ENCODE assay signal across 37 cellular contexts in genomic region chr1:64117492-64117891, GRCh38.
"Had no signal": no experiment of that assay in that cellular context is flagged by ENCODE, and none has a peak within 500 bp of the region (broad histone marks: within the 10 kb centered on the region; RNA-seq: fewer than 3 reads in every experiment).

No MANE protein-coding gene starts in this region.

- DNase-seq: activated B cell treated with CpG ODN at 0.5 μM for 24 hours; activated CD4-positive, alpha-beta memory T cell treated with anti-CD3 and anti-CD28 coated beads for 36 hours; activated CD4-positive, alpha-beta T cell treated with anti-CD3 and anti-CD28 coated beads for 4 hours; activated CD4-positive, alpha-beta T cell treated with anti-CD3 and anti-CD28 coated beads, Interleukin-2, amount 10 ng/mL, durations not matched to agents 24 days and 14 days; activated CD4-positive, alpha-beta T cell treated with anti-CD3 and anti-CD28 coated beads, Interleukin-2, amount 50 U/mL, for 1 hour; activated CD4-positive, alpha-beta T cell treated with anti-CD3 and anti-CD28 coated beads, Interleukin-2, amount 50 U/mL, for 4 hours; activated CD4-positive, CD25-positive, alpha-beta regulatory T cell treated with anti-CD3 and anti-CD28 coated beads, Interleukin-2, amount 50 U/mL, for 72 hours; activated CD8-positive, alpha-beta memory T cell treated with anti-CD3 and anti-CD28 coated beads, Interleukin-2, amount 50 U/mL, for 4 hours; activated CD8-positive, alpha-beta T cell treated with anti-CD3 and anti-CD28 coated beads for 36 hours; activated effector memory CD4-positive, alpha-beta T cell treated with anti-CD3 and anti-CD28 coated beads, Interleukin-2, amount 50 U/mL, for 16 hours; activated gamma-delta T cell treated with Interleukin-2 at 50 U/mL for 16 hours; activated naive CD4-positive, alpha-beta T cell; activated naive CD4-positive, alpha-beta T cell treated with anti-CD3 and anti-CD28 coated beads for 36 hours; activated naive CD4-positive, alpha-beta T cell treated with anti-CD3 and anti-CD28 coated beads, Interleukin-2, amount 50 U/mL, for 16 hours; activated naive CD8-positive, alpha-beta T cell treated with anti-CD3 and anti-CD28 coated beads for 36 hours; activated T-cell treated with anti-CD3 and anti-CD28 coated beads for 4 hours; activated T-cell treated with anti-CD3 and anti-CD28 coated beads, Interleukin-2, amount 50 U/mL, for 1 hour; activated T-cell treated with anti-CD3 and anti-CD28 coated beads, Interleukin-2, amount 50 U/mL, for 4 hours; activated T-cell treated with anti-CD3 and anti-CD28 coated beads, Interleukin-2, amount 50 U/mL, for 72 hours; adrenal gland; amniotic stem cell; aorta; body of pancreas; brain microvascular endothelial cell; central memory CD4-positive, alpha-beta T cell; T-helper 1 cell; T-helper 2 cell; T-helper 9 cell had no signal

- H3K27ac ChIP-seq: adrenal gland, body of pancreas, brain microvascular endothelial cell, breast epithelium, VCaP had no signal

- H3K4me3 Mint-ChIP-seq: activated B cell treated with CpG ODN at 0.5 μM for 24 hours; activated CD4-positive, alpha-beta memory T cell treated with anti-CD3 and anti-CD28 coated beads for 36 hours; activated CD4-positive, alpha-beta T cell treated with anti-CD3 and anti-CD28 coated beads, Interleukin-2, amount 10 ng/mL, durations not matched to agents 24 days and 14 days; activated CD8-positive, alpha-beta T cell treated with anti-CD3 and anti-CD28 coated beads for 36 hours; activated naive CD4-positive, alpha-beta T cell treated with anti-CD3 and anti-CD28 coated beads for 36 hours; activated naive CD8-positive, alpha-beta T cell treated with anti-CD3 and anti-CD28 coated beads for 36 hours; activated T-cell treated with anti-CD3 and anti-CD28 coated beads, Interleukin-2, amount 50 U/mL, for 4 hours; activated T-cell treated with anti-CD3 and anti-CD28 coated beads, Interleukin-2, amount 50 U/mL, for 72 hours; activated T-helper 1 cell treated with anti-CD3 and anti-CD28 coated beads, Interleukin-12 subunit alpha, Interleukin-12 subunit beta, Interleukin-2, Interleukin-4 antibody, amounts not matched to agents 30 ng/mL and 10 ng/mL and 1 ng/mL, durations not matched to agents 14 hours and 24 hours and 36 hours; activated T-helper 17 cell treated with anti-CD3 and anti-CD28 coated beads, Interleukin-2, amount 50 U/mL, for 72 hours; T-helper 1 cell treated with Interleukin-12 subunit alpha and Interleukin-12 subunit beta and Interleukin-4 antibody, amounts not matched to agents 30 μg/mL and 1 μg/mL, for 36 hours; T-helper 2 cell treated with Interferon-gamma antibody and Interleukin-4, amounts not matched to agents 5 μg/mL and 100 μg/mL, for 36 hours had no signal

- H3K9me3 Mint-ChIP-seq: activated B cell treated with CpG ODN at 0.5 μM for 24 hours; activated CD4-positive, alpha-beta memory T cell treated with anti-CD3 and anti-CD28 coated beads for 36 hours; activated CD4-positive, alpha-beta T cell treated with anti-CD3 and anti-CD28 coated beads, Interleukin-2, amount 10 ng/mL, durations not matched to agents 24 days and 14 days; activated CD8-positive, alpha-beta T cell treated with anti-CD3 and anti-CD28 coated beads for 36 hours; activated naive CD4-positive, alpha-beta T cell treated with anti-CD3 and anti-CD28 coated beads for 36 hours; activated naive CD4-positive, alpha-beta T cell treated with anti-CD3 and anti-CD28 coated beads, Interleukin-2, amount 50 U/mL, for 72 hours; activated naive CD8-positive, alpha-beta T cell treated with anti-CD3 and anti-CD28 coated beads for 36 hours; activated T-cell treated with anti-CD3 and anti-CD28 coated beads, Interleukin-2, amount 50 U/mL, for 4 hours; activated T-cell treated with anti-CD3 and anti-CD28 coated beads, Interleukin-2, amount 50 U/mL, for 72 hours; activated T-helper 1 cell treated with anti-CD3 and anti-CD28 coated beads, Interleukin-12 subunit alpha, Interleukin-12 subunit beta, Interleukin-2, Interleukin-4 antibody, amounts not matched to agents 30 ng/mL and 10 ng/mL and 1 ng/mL, durations not matched to agents 14 hours and 24 hours and 36 hours; activated T-helper 17 cell treated with anti-CD3 and anti-CD28 coated beads, Interleukin-2, amount 50 U/mL, for 72 hours; T-helper 1 cell treated with Interleukin-12 subunit alpha and Interleukin-12 subunit beta and Interleukin-4 antibody, amounts not matched to agents 30 μg/mL and 1 μg/mL, for 36 hours; T-helper 2 cell treated with Interferon-gamma antibody and Interleukin-4, amounts not matched to agents 5 μg/mL and 100 μg/mL, for 36 hours had no signal

- H3K27me3 Mint-ChIP-seq: activated B cell treated with CpG ODN at 0.5 μM for 24 hours had no signal

- H3K4me1 Mint-ChIP-seq: activated B cell treated with CpG ODN at 0.5 μM for 24 hours; activated CD4-positive, alpha-beta T cell treated with anti-CD3 and anti-CD28 coated beads, Interleukin-2, amount 10 ng/mL, durations not matched to agents 24 days and 14 days; activated naive CD8-positive, alpha-beta T cell treated with anti-CD3 and anti-CD28 coated beads for 36 hours; activated T-helper 17 cell treated with anti-CD3 and anti-CD28 coated beads, Interleukin-2, amount 50 U/mL, for 72 hours had no signal

- H3K4me1 ChIP-seq: adrenal gland, body of pancreas, breast epithelium had no signal

- FAIRE-seq: astrocyte, TTC549 had no signal

- H3K27me3 ChIP-seq: adrenal gland, body of pancreas, brain microvascular endothelial cell, breast epithelium had no signal

- H3K36me3 Mint-ChIP-seq: activated CD4-positive, alpha-beta memory T cell treated with anti-CD3 and anti-CD28 coated beads for 36 hours; activated naive CD4-positive, alpha-beta T cell treated with anti-CD3 and anti-CD28 coated beads, Interleukin-2, amount 50 U/mL, for 72 hours; activated naive CD8-positive, alpha-beta T cell treated with anti-CD3 and anti-CD28 coated beads for 36 hours had no signal

- H3K27ac Mint-ChIP-seq: activated B cell treated with CpG ODN at 0.5 μM for 24 hours; activated CD4-positive, alpha-beta memory T cell treated with anti-CD3 and anti-CD28 coated beads for 36 hours; activated CD4-positive, alpha-beta T cell treated with anti-CD3 and anti-CD28 coated beads, Interleukin-2, amount 10 ng/mL, durations not matched to agents 24 days and 14 days; activated CD8-positive, alpha-beta T cell treated with anti-CD3 and anti-CD28 coated beads for 36 hours; activated naive CD4-positive, alpha-beta T cell treated with anti-CD3 and anti-CD28 coated beads for 36 hours; activated naive CD4-positive, alpha-beta T cell treated with anti-CD3 and anti-CD28 coated beads, Interleukin-2, amount 50 U/mL, for 72 hours; activated naive CD8-positive, alpha-beta T cell treated with anti-CD3 and anti-CD28 coated beads for 36 hours; activated T-cell treated with anti-CD3 and anti-CD28 coated beads, Interleukin-2, amount 50 U/mL, for 72 hours; activated T-helper 1 cell treated with anti-CD3 and anti-CD28 coated beads, Interleukin-12 subunit alpha, Interleukin-12 subunit beta, Interleukin-2, Interleukin-4 antibody, amounts not matched to agents 30 ng/mL and 10 ng/mL and 1 ng/mL, durations not matched to agents 14 hours and 24 hours and 36 hours; activated T-helper 17 cell treated with anti-CD3 and anti-CD28 coated beads, Interleukin-2, amount 50 U/mL, for 72 hours; T-helper 1 cell treated with Interleukin-12 subunit alpha and Interleukin-12 subunit beta and Interleukin-4 antibody, amounts not matched to agents 30 μg/mL and 1 μg/mL, for 36 hours; T-helper 2 cell treated with Interferon-gamma antibody and Interleukin-4, amounts not matched to agents 5 μg/mL and 100 μg/mL, for 36 hours had no signal

- H3K36me3 ChIP-seq: adrenal gland, brain microvascular endothelial cell, breast epithelium had no signal

- H3K9me3 ChIP-seq: adrenal gland, body of pancreas, breast epithelium had no signal

- ATAC-seq: activated CD8-positive, alpha-beta T cell treated with anti-CD3 and anti-CD28 coated beads for 36 hours; activated naive CD4-positive, alpha-beta T cell treated with anti-CD3 and anti-CD28 coated beads, Interleukin-2, amount 50 U/mL, for 72 hours; activated T-cell treated with anti-CD3 and anti-CD28 coated beads, Interleukin-2, amount 50 U/mL, for 4 hours; activated T-cell treated with anti-CD3 and anti-CD28 coated beads, Interleukin-2, amount 50 U/mL, for 72 hours; activated T-helper 17 cell treated with anti-CD3 and anti-CD28 coated beads, Interleukin-2, amount 50 U/mL, for 72 hours; body of pancreas had no signal

- H3K4me3 ChIP-seq: adrenal gland, body of pancreas, breast epithelium had no signal
